ENCODE assay signal across 8 cellular contexts in genomic region chr15:59300618-59301139, GRCh38.
DNase-seq lines count a peak whose midpoint lies in the region; ATAC-seq and TF ChIP-seq lines count a peak whose summit lies in the region.

No MANE protein-coding gene starts in this region.

- peaks cover 0 to 1% (median 0%) of the 10 kb centered on the region in 11 donors for H3K9me3 Mint-ChIP-seq in naive thymus-derived CD4-positive, alpha-beta T cell

- peak overlapping the region; percentile 57 to 85 (median 74) for H3K27ac Mint-ChIP-seq in naive thymus-derived CD4-positive, alpha-beta T cell

- TSS peak; percentile 41 for BruUV-seq in mammary epithelial cell (replicated peaks; lab: Mats Ljungman, UMichigan)

- no peak for ATAC-seq in naive thymus-derived CD4-positive, alpha-beta T cell
- no peak for ATAC-seq in GM18520 (IDR thresholded peaks at IDR 0.05; ENCODE audit: unreplicated experiment)
- no peak for ATAC-seq in HG02610 (IDR thresholded peaks at IDR 0.05; ENCODE audit: unreplicated experiment)
- no peak for ATAC-seq in HG03469 (IDR thresholded peaks at IDR 0.05; ENCODE audit: unreplicated experiment)

- no peak for TF ChIP-seq CTCF in mammary epithelial cell (conservative IDR thresholded peaks at IDR 0.05 in 1 of 2, IDR thresholded peaks at IDR 0.05 in 1 of 2; ENCODE audit: extremely low read depth in 1 of 2, insufficient read depth in 1 of 2, low read depth in 1 of 2, low read length in 2 of 2)

- intact Hi-C loops in mammary epithelial cell (cut with micrococcal nuclease): loop anchor here (2.0 kb wide), 1 partner anchor 38 kb away; no protein-coding TSS in a partner anchor
- intact Hi-C loops in naive thymus-derived CD4-positive, alpha-beta T cell (cut with micrococcal nuclease): loop anchor here in 1 of 2 donors (1.0 to 10.0 kb wide), 3 partner anchors 26 to 54 kb away; no protein-coding TSS in a partner anchor

- in situ Hi-C loops in mammary epithelial cell (cut with MboI; ENCODE audit: low sequenced_read_pairs in 2 of 2): no loop called here

- peaks cover 15% of the 10 kb centered on the region for H3K4me1 ChIP-seq in BLaER1
- H3K4me1 ChIP-seq in mammary epithelial cell (ENCODE audit: insufficient read depth, low read length): peaks cover 74% of the 10 kb centered on the region
- H3K4me1 ChIP-seq in naive thymus-derived CD4-positive, alpha-beta T cell (ENCODE audit: control insufficient read depth in 2 of 2, insufficient read depth in 2 of 2, low read length in 2 of 2): peaks cover 14 to 24% of the 10 kb centered on the region in 2 donors

- H4K20me1 ChIP-seq in BLaER1: no peaks in the 10 kb centered on the region
- H4K20me1 ChIP-seq in mammary epithelial cell (ENCODE audit: insufficient read depth, low read length): no peaks in the 10 kb centered on the region

- H3K4me1 Mint-ChIP-seq in naive thymus-derived CD4-positive, alpha-beta T cell: peaks cover 19 to 65% (median 38%) of the 10 kb centered on the region in 7 donors

- POLR2A ChIA-PET in naive thymus-derived CD4-positive, alpha-beta T cell (lab: Charles Lee): no interaction called here

- peak overlapping the region; percentile 46; the same call in 1 of the 2 replicates for H3K27ac ChIP-seq in BLaER1
- peak overlapping the region; percentile 97 for H3K27ac ChIP-seq in mammary epithelial cell (ENCODE audit: insufficient read depth, low read depth, low read length)
- H3K27ac ChIP-seq in naive thymus-derived CD4-positive, alpha-beta T cell (ENCODE audit: low read depth, low read length): no peak overlapping the region

- no peaks in the 10 kb centered on the region for H3K27me3 ChIP-seq in BLaER1
- no peaks in the 10 kb centered on the region for H3K27me3 ChIP-seq in mammary epithelial cell (ENCODE audit: insufficient read depth, low read length)
- no peaks in the 10 kb centered on the region for H3K27me3 ChIP-seq in naive thymus-derived CD4-positive, alpha-beta T cell (ENCODE audit: control insufficient read depth in 2 of 2, insufficient read depth in 2 of 2, low read length in 2 of 2)

- H3K36me3 ChIP-seq in BLaER1 (no peaks in the 10 kb centered on the region), mammary epithelial cell (ENCODE audit: insufficient read depth, low read length) (no peaks in the 10 kb centered on the region)
- H3K36me3 ChIP-seq in naive thymus-derived CD4-positive, alpha-beta T cell (ENCODE audit: control insufficient read depth in 2 of 3, insufficient read depth in 3 of 3, low read length in 3 of 3): no peaks in the 10 kb centered on the region

- peak; percentile 27 for DNase-seq in NCI-H1105 treated with DMSO at 0.1 percent for 48 hours (lab: John Stamatoyannopoulos, UW)
- DNase-seq in mammary epithelial cell: no peak
- peak in 1 of 9 donors; percentile 2 for DNase-seq in naive thymus-derived CD4-positive, alpha-beta T cell
- DNase-seq in NCI-H526 (lab: John Stamatoyannopoulos, UW): no peak

- WGBS in mammary epithelial cell (ENCODE audit: low coverage, missing lambda C conversion rate): 32% methylated on average over 6 of the region's 6 CpGs

- CTCF ChIA-PET in mammary epithelial cell (lab: Charles Lee; ENCODE audit: low non-redundant PET): interaction anchor here (0.6 kb wide), 1 partner anchor 128 kb away, joined by 3 read pairs; no protein-coding TSS in a partner anchor
- CTCF ChIA-PET in naive thymus-derived CD4-positive, alpha-beta T cell (lab: Charles Lee): interaction anchor here (0.6 to 1.8 kb wide), 3 partner anchors 9 to 344 kb away, joined by 3 to 4 read pairs (median 3); no protein-coding TSS in a partner anchor

- no peak overlapping the region for H2AFZ ChIP-seq in mammary epithelial cell (ENCODE audit: low read depth, low read length)

- peak overlapping the region; percentile 72 for H3K4me2 ChIP-seq in BLaER1
- H3K4me2 ChIP-seq in mammary epithelial cell (ENCODE audit: insufficient read depth, low read depth, low read length): peak overlapping the region; percentile 76

- H3K4me3 Mint-ChIP-seq in naive thymus-derived CD4-positive, alpha-beta T cell: peak overlapping the region; percentile 63 to 87 (median 73)

- H3K9ac ChIP-seq in BLaER1 (no peak overlapping the region), mammary epithelial cell (ENCODE audit: insufficient read depth, low read length) (peak overlapping the region; percentile 82)

- H3K4me3 ChIP-seq in BLaER1 (no peak overlapping the region), mammary epithelial cell (replicated peaks in 1 of 3; ENCODE audit: insufficient read depth in 1 of 3, low read depth in 2 of 3, low read length in 3 of 3) (no peak overlapping the region)
- peak overlapping the region; percentile 36 for H3K4me3 ChIP-seq in naive thymus-derived CD4-positive, alpha-beta T cell (ENCODE audit: low read length)

- H3K27me3 Mint-ChIP-seq in naive thymus-derived CD4-positive, alpha-beta T cell: no peaks in the 10 kb centered on the region

- H3K79me2 ChIP-seq in mammary epithelial cell (ENCODE audit: insufficient read depth, low read length): peaks cover 93% of the 10 kb centered on the region

- dilution Hi-C loops in mammary epithelial cell (cut with HindIII; ENCODE audit: low sequenced_read_pairs): no loop called here

- H3K9me3 ChIP-seq in BLaER1 (no peaks in the 10 kb centered on the region), mammary epithelial cell (replicated peaks; ENCODE audit: insufficient read depth, low read length) (no peaks in the 10 kb centered on the region)
- no peaks in the 10 kb centered on the region for H3K9me3 ChIP-seq in naive thymus-derived CD4-positive, alpha-beta T cell (ENCODE audit: control insufficient read depth in 2 of 3, low read length in 3 of 3)

- peaks cover 0 to 14% (median 0%) of the 10 kb centered on the region in 5 donors for H3K36me3 Mint-ChIP-seq in naive thymus-derived CD4-positive, alpha-beta T cell
